21 cellular contexts compared by ENCODE assay signal in the genomic region with DNA sequence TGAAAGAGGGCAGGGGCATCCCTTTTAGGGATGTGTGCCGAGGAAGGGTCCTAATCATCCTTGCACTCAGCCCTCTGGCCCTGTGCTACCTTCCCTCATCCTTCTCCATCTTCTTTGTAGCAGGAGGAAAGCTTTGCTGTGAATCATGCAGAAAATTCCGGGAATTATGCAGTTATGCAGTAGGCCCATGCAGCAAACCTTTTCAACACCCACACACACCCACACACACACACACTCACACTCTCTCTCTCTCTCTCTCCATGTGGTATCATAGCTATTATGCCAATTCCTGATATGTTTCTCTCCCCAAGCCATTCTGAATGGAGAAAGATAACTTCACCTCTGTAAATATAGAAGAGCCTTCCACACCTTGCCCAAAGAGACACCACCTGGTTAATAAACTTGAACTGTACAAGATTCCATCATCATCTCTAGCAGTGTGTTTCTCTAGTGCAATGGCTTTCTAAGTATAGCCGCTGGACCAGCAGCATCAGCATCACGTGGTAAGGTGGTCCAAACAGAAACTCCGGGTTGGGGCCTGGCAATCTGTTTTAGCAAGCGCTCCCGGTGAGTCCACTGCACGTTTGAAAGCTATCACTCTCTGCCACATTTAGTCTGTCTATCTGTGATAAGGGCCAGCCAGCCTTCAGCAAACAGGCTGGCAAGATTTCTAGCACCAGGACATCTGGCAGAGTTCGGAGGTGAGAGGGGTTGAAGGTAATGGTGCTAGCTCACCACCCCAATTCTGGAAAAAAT.
"Had no signal": no experiment of that assay in that cellular context is flagged by ENCODE, and none has a peak within 500 bp of the region (broad histone marks: within the 10 kb centered on the region; RNA-seq: fewer than 3 reads in every experiment).

No MANE protein-coding gene starts in this region.

- H3K4me3 ChIP-seq: adrenal gland, colonic mucosa, dorsolateral prefrontal cortex, esophagus muscularis mucosa, gastroesophageal sphincter, heart left ventricle, ovary, prostate gland, spleen, thoracic aorta, vagina had no signal

- DNase-seq: activated CD4-positive, alpha-beta memory T cell treated with anti-CD3 and anti-CD28 coated beads, Interleukin-2, amount 10 ng/mL, durations not matched to agents 7 days and 5 days; activated CD4-positive, alpha-beta T cell treated with anti-CD3 and anti-CD28 coated beads, Interleukin-2, amount 10 ng/mL, durations not matched to agents 24 days and 14 days; activated CD4-positive, CD25-positive, alpha-beta regulatory T cell; activated gamma-delta T cell; activated T-cell treated with anti-CD3 and anti-CD28 coated beads, Interleukin-2, amount 50 U/mL, for 72 hours; adrenal gland; colonic mucosa; dorsolateral prefrontal cortex; effector memory CD8-positive, alpha-beta T cell; heart left ventricle; islet precursor cell; left cardiac atrium; ovary; spleen; stimulated activated CD4-positive, alpha-beta T cell treated with anti-CD3 and anti-CD28 coated beads, Interleukin-4, amount 100 ng/mL, for 24 hours; stimulated activated naive CD4-positive, alpha-beta T cell treated with Interleukin-2 at 50 U/mL for 16 hours had no signal

- ATAC-seq: activated T-cell treated with anti-CD3 and anti-CD28 coated beads, Interleukin-2, amount 50 U/mL, for 72 hours; effector memory CD8-positive, alpha-beta T cell; gastroesophageal sphincter; heart left ventricle had no signal
